ENCODE assay signal across 10 cellular contexts in the genomic region with DNA sequence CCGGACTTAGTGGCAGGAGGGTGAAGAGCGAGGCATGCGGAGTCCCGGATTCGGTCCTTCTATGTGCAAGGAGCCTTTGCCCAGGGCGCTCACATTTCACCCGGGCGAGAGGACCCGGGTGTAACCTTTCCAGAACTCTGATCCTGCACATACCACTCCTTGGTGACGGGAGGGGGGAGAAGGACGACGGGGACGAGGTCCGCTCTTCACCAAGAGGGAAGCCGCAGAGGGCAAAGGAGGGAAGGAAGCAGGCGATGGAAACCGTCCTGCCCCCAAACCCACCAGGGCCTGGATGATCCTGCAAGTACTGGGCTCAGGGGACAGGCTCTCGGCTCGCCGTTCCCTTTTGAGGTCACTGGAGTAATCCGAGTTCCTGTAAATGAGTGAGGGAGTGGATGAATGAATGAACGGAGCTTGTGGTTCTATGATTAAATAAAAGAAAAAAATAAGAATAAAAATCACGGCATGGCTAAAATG. TPM values are rescaled to one million over a fixed set of nuclear protein-coding genes. Genes with fewer than 3 reads are reported as not detected.
DNase-seq lines count a peak whose midpoint lies in the region; ATAC-seq and TF ChIP-seq lines count a peak whose summit lies in the region.
"Had no signal": no experiment of that assay in that cellular context is flagged by ENCODE, and none has a peak within 500 bp of the region (broad histone marks: within the 10 kb centered on the region; RNA-seq: fewer than 3 reads in every experiment).

No MANE protein-coding gene starts in this region.

- H3K4me3 Mint-ChIP-seq in GM23338 = peak overlapping the region; percentile 74
- H3K4me3 Mint-ChIP-seq in stimulated activated effector memory CD8-positive, alpha-beta T cell treated with anti-CD3 and anti-CD28 coated beads, Interleukin-12 subunit alpha, Interleukin-12 subunit beta, amount 100 ng/mL, for 72 hours = peak overlapping the region; percentile 43

- H3K4me1 Mint-ChIP-seq in GM23338 = peaks cover 19% of the 10 kb centered on the region
- H3K4me1 Mint-ChIP-seq in stimulated activated effector memory CD8-positive, alpha-beta T cell treated with anti-CD3 and anti-CD28 coated beads, Interleukin-12 subunit alpha, Interleukin-12 subunit beta, amount 100 ng/mL, for 72 hours = no peaks in the 10 kb centered on the region

- H3K27me3 Mint-ChIP-seq in GM23338 (ENCODE audit: insufficient read depth, low read depth, poor library complexity) = peaks cover 42% of the 10 kb centered on the region

- no peaks in the 10 kb centered on the region for H3K9me3 Mint-ChIP-seq in GM23338
- H3K9me3 Mint-ChIP-seq in stimulated activated effector memory CD8-positive, alpha-beta T cell treated with anti-CD3 and anti-CD28 coated beads, Interleukin-12 subunit alpha, Interleukin-12 subunit beta, amount 100 ng/mL, for 72 hours = no peaks in the 10 kb centered on the region

- H3K4me3 ChIP-seq in GM23338 = peak overlapping the region; percentile 68
- H3K4me3 ChIP-seq in ascending aorta = peak overlapping the region; percentile 57 to 91

- H3K27ac Mint-ChIP-seq in GM23338 = no peak overlapping the region
- no peak overlapping the region for H3K27ac Mint-ChIP-seq in stimulated activated effector memory CD8-positive, alpha-beta T cell treated with anti-CD3 and anti-CD28 coated beads, Interleukin-12 subunit alpha, Interleukin-12 subunit beta, amount 100 ng/mL, for 72 hours

- no peak for TF ChIP-seq CTCF in GM23338 (conservative IDR thresholded peaks at IDR 0.05; ENCODE audit: low read depth in 2 of 2)
- TF ChIP-seq CTCF in ascending aorta (IDR thresholded peaks at IDR 0.05) = no peak

- peaks cover 70% of the 10 kb centered on the region for H3K27me3 ChIP-seq in GM23338 (ENCODE audit: insufficient read depth)
- H3K27me3 ChIP-seq in ascending aorta = no peaks in the 10 kb centered on the region

- peak overlapping the region; percentile 95 for H2AFZ ChIP-seq in GM23338

- no peaks in the 10 kb centered on the region for H3K9me2 ChIP-seq in GM23338 (ENCODE audit: insufficient read depth)

- H3K36me3 ChIP-seq in GM23338 (ENCODE audit: insufficient read depth) (no peaks in the 10 kb centered on the region), ascending aorta (no peaks in the 10 kb centered on the region)

- no peaks in the 10 kb centered on the region for H3K9me3 ChIP-seq in ascending aorta

- H3K4me1 ChIP-seq in GM23338 (ENCODE audit: insufficient read depth) (peaks cover 28% of the 10 kb centered on the region), ascending aorta (no peaks in the 10 kb centered on the region)

- H3K27ac ChIP-seq in GM23338 (ENCODE audit: low read depth) = no peak overlapping the region
- H3K27ac ChIP-seq in ascending aorta = peak overlapping the region; percentile 74 to 92

- intact Hi-C loops in ascending aorta (cut with DNase I) = loop anchor here (1.0 to 2.0 kb wide), 2 partner anchors 16 to 65 kb away; partner anchors contain the start of gene ATXN7L2

- 0 out of 2 replicates have a peak, but pooled peaks cover 5% of the 10 kb centered on the region for H3F3A ChIP-seq in GM23338 (replicated peaks; ENCODE audit: low read depth)

- DNase-seq in GM23338 (ENCODE audit: low spot score) (peak; percentile 44), ascending aorta (ENCODE audit: low spot score in 2 of 2) (no peak), left lobe of liver (ENCODE audit: low spot score) (peak; percentile 55), NCI-H1417 (lab: John Stamatoyannopoulos, UW) (no peak), NCI-H510A (lab: John Stamatoyannopoulos, UW) (no peak)
- DNase-seq in stimulated activated effector memory CD8-positive, alpha-beta T cell treated with anti-CD3 and anti-CD28 coated beads, Interleukin-12 subunit alpha, Interleukin-12 subunit beta, amount 100 ng/mL, for 72 hours (ENCODE audit: low spot score in 2 of 2) = peak in 1 of 2 donors; percentile 41
- no peak for DNase-seq in activated CD8-positive, alpha-beta memory T cell treated with anti-CD3 and anti-CD28 coated beads for 24 hours
- DNase-seq: activated effector memory CD4-positive, alpha-beta T cell treated with Interleukin-2 at 50 U/mL for 16 hours; NCI-H2029 treated with DMSO at 0.1 percent for 48 hours had no signal

- no peaks in the 10 kb centered on the region; the same call in 2 of the 3 replicates for H3K36me3 Mint-ChIP-seq in GM23338 (ENCODE audit: low read depth)
- no peaks in the 10 kb centered on the region for H3K36me3 Mint-ChIP-seq in stimulated activated effector memory CD8-positive, alpha-beta T cell treated with anti-CD3 and anti-CD28 coated beads, Interleukin-12 subunit alpha, Interleukin-12 subunit beta, amount 100 ng/mL, for 72 hours

- peak overlapping the region; percentile 76 for H3K4me2 ChIP-seq in GM23338

- no peaks in the 10 kb centered on the region for H3K79me2 ChIP-seq in GM23338 (replicated peaks; ENCODE audit: insufficient read depth)

- ATAC-seq in GM23338 (peak; percentile 52), left lobe of liver (peak; percentile 56), HG03520 (IDR thresholded peaks at IDR 0.05; ENCODE audit: unreplicated experiment) (no peak)
- ATAC-seq in stimulated activated effector memory CD8-positive, alpha-beta T cell treated with anti-CD3 and anti-CD28 coated beads, Interleukin-12 subunit alpha, Interleukin-12 subunit beta, amount 100 ng/mL, for 72 hours = no peak

- no peaks in the 10 kb centered on the region; the same call in 1 of the 2 replicates for H4K20me1 ChIP-seq in GM23338 (replicated peaks; ENCODE audit: insufficient read depth)

TF ChIP-seq in GM23338, 12 proteins besides CTCF, POLR2A, EP300 and RAD21:
- TF ChIP-seq ZNF114 (CRISPR knock-in tag; IDR thresholded peaks at IDR 0.05) = no peak
- peak; percentile 14 for TF ChIP-seq EZH2 (IDR thresholded peaks at IDR 0.05; ENCODE audit: low read depth, unreplicated experiment)

RNA-seq across cellular contexts. Expression of gene SYPL2, which starts 1.0 kb away (rescaled TPM):
- 0.49 and 1.6 TPM in 2 replicates for total RNA-seq in GM23338 (2014; rRNA removed; shearing (Covaris generic))
- polyA plus RNA-seq in GM23338 (2016; fragmentation: Nextera tagmentation; extraction: Ambion mirVana) = 0.40 and 0.56 TPM in 2 replicates
- 8.1 TPM for total RNA-seq in ascending aorta
- total RNA-seq in left lobe of liver = 9.6 TPM

RNA-seq across cellular contexts. Expression of gene ATXN7L2, which starts 16.4 kb away (rescaled TPM):
- 9.4 and 9.9 TPM in 2 replicates for total RNA-seq in GM23338 (2014; rRNA removed; shearing (Covaris generic))
- polyA plus RNA-seq in GM23338 (2016; fragmentation: Nextera tagmentation; extraction: Ambion mirVana) = 8.0 and 9.4 TPM in 2 replicates
- total RNA-seq in ascending aorta (5.9 TPM), left lobe of liver (4.3 TPM)

RNA-seq across cellular contexts. Expression of gene CYB561D1, which starts 26.6 kb away (rescaled TPM):
- 2.7 and 4.4 TPM in 2 replicates for total RNA-seq in GM23338 (2014; rRNA removed; shearing (Covaris generic))
- 0.89 and 0.95 TPM in 2 replicates for polyA plus RNA-seq in GM23338 (2016; fragmentation: Nextera tagmentation; extraction: Ambion mirVana)
- total RNA-seq in ascending aorta = 26.8 TPM
- total RNA-seq in left lobe of liver = 3.3 TPM

RNA-seq across cellular contexts. Expression of gene PSMA5, which starts 41.1 kb away (rescaled TPM):
- total RNA-seq in GM23338 (2014; rRNA removed; shearing (Covaris generic)) = 94.2 and 104 TPM in 2 replicates
- polyA plus RNA-seq in GM23338 (2016; fragmentation: Nextera tagmentation; extraction: Ambion mirVana) = 107 and 126 TPM in 2 replicates
- total RNA-seq in ascending aorta = 2.6 TPM
- total RNA-seq in left lobe of liver = 59.2 TPM

RNA-seq across cellular contexts. Expression of gene AMIGO1, which starts 42.2 kb away (rescaled TPM):
- total RNA-seq in GM23338 (2014; rRNA removed; shearing (Covaris generic)) = 2.3 and 3.8 TPM in 2 replicates
- polyA plus RNA-seq in GM23338 (2016; fragmentation: Nextera tagmentation; extraction: Ambion mirVana) = 0.53 and 0.61 TPM in 2 replicates
- total RNA-seq in ascending aorta (4.7 TPM), left lobe of liver (3.5 TPM)

Comparison
In these comparisons a context has a peak if more than half of its experiments do, and no peak if none do; other contexts are left out.
1. ATAC-seq: peak in GM23338 (single experiment) and left lobe of liver (single experiment); none in stimulated activated effector memory CD8-positive, alpha-beta T cell treated with anti-CD3 and anti-CD28 coated beads, Interleukin-12 subunit alpha, Interleukin-12 subunit beta, amount 100 ng/mL, for 72 hours (single experiment) and HG03520 (single experiment).
2. DNase-seq: peak in GM23338 (single experiment) and left lobe of liver (single experiment); none in ascending aorta (0 of 2), NCI-H1417 (0 of 3), NCI-H510A (single experiment) and activated CD8-positive, alpha-beta memory T cell treated with anti-CD3 and anti-CD28 coated beads for 24 hours (single experiment).